ENCODE assay signal across 20 cellular contexts in genomic region chr16:70652322-70652721, GRCh38. TPM values are rescaled to one million over a fixed set of nuclear protein-coding genes. Genes with fewer than 3 reads are reported as not detected.
A peak's percentile ranks its signal among the peaks of the same experiment; 100 is the strongest.
DNase-seq lines count a peak whose midpoint lies in the region; ATAC-seq, FAIRE-seq and TF ChIP-seq lines count a peak whose summit lies in the region.
"Had no signal": no experiment of that assay in that cellular context is flagged by ENCODE, and none has a peak within 500 bp of the region (broad histone marks: within the 10 kb centered on the region; RNA-seq: fewer than 3 reads in every experiment).

No MANE protein-coding gene starts in this region.

- no peak for DNase-seq in A549 (ENCODE audit: low read depth in 1 of 2, low spot score in 1 of 2)
- peak; percentile 42 for DNase-seq in RCC 7860 (ENCODE audit: low spot score)
- peak; percentile 19 for DNase-seq in dermis blood vessel endothelial cell
- peak; percentile 23 for DNase-seq in kidney epithelial cell (ENCODE audit: low read depth)
- DNase-seq in nucleus accumbens (lab: John Stamatoyannopoulos, UW): no peak
- no peak for DNase-seq in NCI-H345 (lab: John Stamatoyannopoulos, UW)
- DNase-seq in occipital lobe (lab: John Stamatoyannopoulos, UW): no peak
- no peak for DNase-seq in type B pancreatic cell (ENCODE audit: extremely low spot score, unreplicated experiment)
- DNase-seq: CD8-positive, alpha-beta memory T cell; EL; HFFc6; NCI-H1048; NCI-H1436 treated with DMSO at 0.1 percent for 48 hours; NCI-H2029 treated with DMSO at 0.1 percent for 48 hours; NCI-H2171 treated with DMSO at 0.1 percent for 48 hours; NCI-H510A; NCI-H774 had no signal

- H3K27ac Mint-ChIP-seq in type B pancreatic cell: no peak overlapping the region
- H3K27ac Mint-ChIP-seq: CD8-positive, alpha-beta memory T cell; HFFc6 had no signal

- WGBS in A549 (ENCODE audit: missing lambda C conversion rate): 63% methylated on average over 2 of the region's 2 CpGs

- peaks cover 6% of the 10 kb centered on the region for H3K4me1 Mint-ChIP-seq in type B pancreatic cell (ENCODE audit: unreplicated experiment)

- no peak for TF ChIP-seq CTCF in A549 (IDR thresholded peaks at IDR 0.05)
- TF ChIP-seq CTCF in kidney epithelial cell (IDR thresholded peaks at IDR 0.05; ENCODE audit: insufficient read depth, low read length, poor library complexity, severe bottlenecking): no peak
- no peak for TF ChIP-seq CTCF in type B pancreatic cell (conservative IDR thresholded peaks at IDR 0.05)

- H3K27ac ChIP-seq in A549: no peak overlapping the region
- H3K27ac ChIP-seq: BLaER1 treated with 17β-estradiol and CSF1 and Interleukin-3, amounts not matched to agents 10 nM and 100 nM had no signal

- FAIRE-seq in A549 (lab: Jason Lieb, UNC): no peak
- peak; percentile 57 for FAIRE-seq in RCC 7860 (lab: Jason Lieb, UNC)
- FAIRE-seq: H54 had no signal

- H3K4me3 Mint-ChIP-seq in type B pancreatic cell: no peak overlapping the region
- H3K4me3 Mint-ChIP-seq: CD8-positive, alpha-beta memory T cell; HFFc6 had no signal

- H3K36me3 Mint-ChIP-seq in type B pancreatic cell: no peaks in the 10 kb centered on the region
- H3K36me3 Mint-ChIP-seq: CD8-positive, alpha-beta memory T cell had no signal

- no peak for ATAC-seq in A549

- H3K36me3 ChIP-seq in kidney epithelial cell (ENCODE audit: control insufficient read depth, insufficient read depth, low read length): no peaks in the 10 kb centered on the region
- H3K36me3 ChIP-seq: BLaER1 treated with 17β-estradiol and CSF1 and Interleukin-3, amounts not matched to agents 10 nM and 100 nM had no signal

- H3K4me2 ChIP-seq in A549: no peak overlapping the region
- H3K4me2 ChIP-seq: BLaER1 treated with 17β-estradiol and CSF1 and Interleukin-3, amounts not matched to agents 10 nM and 100 nM had no signal

- H3K27me3 ChIP-seq in kidney epithelial cell (ENCODE audit: control insufficient read depth, insufficient read depth, low read length): no peaks in the 10 kb centered on the region
- H3K27me3 ChIP-seq: BLaER1 treated with 17β-estradiol and CSF1 and Interleukin-3, amounts not matched to agents 10 nM and 100 nM had no signal

- H3K9me3 Mint-ChIP-seq in type B pancreatic cell: no peaks in the 10 kb centered on the region
- H3K9me3 Mint-ChIP-seq: CD8-positive, alpha-beta memory T cell; HFFc6 had no signal

- H3K4me3 ChIP-seq in A549 (no peak overlapping the region), kidney epithelial cell (ENCODE audit: low read depth, low read length) (no peak overlapping the region)
- H3K4me3 ChIP-seq: BLaER1 treated with 17β-estradiol and CSF1 and Interleukin-3, amounts not matched to agents 10 nM and 100 nM had no signal

- no peaks in the 10 kb centered on the region for H3K27me3 Mint-ChIP-seq in type B pancreatic cell

- no peak for TF ChIP-seq EP300 in A549 (IDR thresholded peaks at IDR 0.05)

- POLR2A ChIA-PET in A549 (lab: Yijun Ruan, JAX): no interaction called here

- no peaks in the 10 kb centered on the region; the same call in 2 of the 3 replicates for H3K4me1 ChIP-seq in A549

- no peak for TF ChIP-seq RAD21 in A549 (conservative IDR thresholded peaks at IDR 0.05 in 1 of 2, IDR thresholded peaks at IDR 0.05 in 1 of 2)

- no peak for TF ChIP-seq POLR2A in A549 (IDR thresholded peaks at IDR 0.05; ENCODE audit: low read length)

- CTCF ChIA-PET in A549 (lab: Yijun Ruan, JAX): interaction anchor here (0.6 to 6.2 kb wide), 17 partner anchors 10 to 856 kb away, joined by 3 to 52 read pairs (median 5); no protein-coding TSS in a partner anchor

- H3K9me3 ChIP-seq in A549: no peaks in the 10 kb centered on the region
- H3K9me3 ChIP-seq: BLaER1 treated with 17β-estradiol and CSF1 and Interleukin-3, amounts not matched to agents 10 nM and 100 nM had no signal

TF ChIP-seq in A549, 52 proteins besides CTCF, POLR2A, EP300 and RAD21:
- TF ChIP-seq KDM1A (IDR thresholded peaks at IDR 0.05; ENCODE audit: low read depth) (no peak), RFX5 (IDR thresholded peaks at IDR 0.05) (no peak), MAFK (IDR thresholded peaks at IDR 0.05; ENCODE audit: partially characterized antibody) (peak; percentile 41)

RNA-seq across cellular contexts. Expression of gene IL34, which starts 6.0 kb away (rescaled TPM):
- 0.12 and 0.25 TPM in 2 replicates for polyA plus RNA-seq in A549 (2011; rRNA removed)
- 0.73 and 1.2 TPM in 2 replicates for polyA plus RNA-seq in A549 (2012; cell fraction: cytosol; rRNA removed)
- polyA plus RNA-seq in A549 (2012; cell fraction: nucleus; rRNA removed): 0.94 and 1.5 TPM in 2 replicates
- polyA plus RNA-seq in A549 (2017; fragmentation: RNase III; extraction: RNeasy Plus Mini Kit Qiagen cat#74134 plus additional on column Dnase treatment): 0.29 to 0.89 TPM (median 0.40 TPM) in 3 replicates
- polyA minus RNA-seq in A549 (2011; rRNA and poly(A)+ RNA removed): 0.41 TPM in 1 of 2 replicates, not detected in the other
- 1.9 and 7.3 TPM in 2 replicates for total RNA-seq in dermis blood vessel endothelial cell
- total RNA-seq in kidney epithelial cell: 0.25 and 0.82 TPM in 2 replicates
- total RNA-seq in occipital lobe: 1.7 TPM
- 0.40 TPM in 1 of 2 replicates, not detected in the other for total RNA-seq in type B pancreatic cell (ENCODE audit: low replicate concordance)
- total RNA-seq: CD8-positive, alpha-beta memory T cell; MCF 10A had no signal
- polyA plus RNA-seq: CD8-positive, alpha-beta memory T cell had no signal

RNA-seq across cellular contexts. Expression of gene MTSS2, which starts 33.5 kb away (rescaled TPM):
- polyA plus RNA-seq in A549 (2011; rRNA removed): 10.8 and 13.1 TPM in 2 replicates
- polyA plus RNA-seq in A549 (2012; cell fraction: cytosol; rRNA removed): 52.8 and 65.7 TPM in 2 replicates
- 97.7 and 160 TPM in 2 replicates for polyA plus RNA-seq in A549 (2012; cell fraction: nucleus; rRNA removed)
- 27.1 to 37.4 TPM (median 33.5 TPM) in 3 replicates for polyA plus RNA-seq in A549 (2017; fragmentation: RNase III; extraction: RNeasy Plus Mini Kit Qiagen cat#74134 plus additional on column Dnase treatment)
- polyA minus RNA-seq in A549 (2011; rRNA and poly(A)+ RNA removed): 11.4 and 19.0 TPM in 2 replicates
- 19.9 and 20.6 TPM in 2 replicates for total RNA-seq in dermis blood vessel endothelial cell
- total RNA-seq in kidney epithelial cell: 19.8 and 21.6 TPM in 2 replicates
- 35.4 TPM for total RNA-seq in occipital lobe
- total RNA-seq in type B pancreatic cell (ENCODE audit: low replicate concordance): 92.2 and 118 TPM in 2 replicates
- polyA plus RNA-seq: CD8-positive, alpha-beta memory T cell had no signal

Comparison
In these comparisons a context has a peak if more than half of its experiments do, and no peak if none do; other contexts are left out.
1. DNase-seq: peak in RCC 7860 (single experiment), dermis blood vessel endothelial cell (single experiment) and kidney epithelial cell (single experiment); none in A549 (0 of 2), nucleus accumbens (0 of 56), NCI-H345 (single experiment), occipital lobe (single experiment) and type B pancreatic cell (single experiment).